8 cellular contexts compared by ENCODE assay signal in genomic region chr6:100099189-100100074, GRCh38.
DNase-seq lines count a peak whose midpoint lies in the region; ATAC-seq and TF ChIP-seq lines count a peak whose summit lies in the region.

No MANE protein-coding gene starts in this region.

- H3K9me3 ChIP-seq in gastroesophageal sphincter (no peaks in the 10 kb centered on the region), suprapubic skin (no peaks in the 10 kb centered on the region)

- no peaks in the 10 kb centered on the region for H3K9me3 Mint-ChIP-seq in activated T-helper 1 cell treated with anti-CD3 and anti-CD28 coated beads, Interleukin-12 subunit alpha, Interleukin-12 subunit beta, Interleukin-2, Interleukin-4 antibody, amounts not matched to agents 30 ng/mL and 10 ng/mL and 1 ng/mL, durations not matched to agents 14 hours and 24 hours and 36 hours

- 16 to 26% methylated on average over 4 of the region's 4 CpGs for WGBS in gastroesophageal sphincter (ENCODE audit: low coverage in 1 of 2), 2 donors
- 42% methylated on average over 4 of the region's 4 CpGs for WGBS in suprapubic skin

- POLR2A ChIA-PET in RWPE1 (lab: Yijun Ruan, JAX; ENCODE audit: low non-redundant PET): no interaction called here

- no peak overlapping the region for H3K4me3 ChIP-seq in gastroesophageal sphincter
- no peak overlapping the region for H3K4me3 ChIP-seq in suprapubic skin

- no peak for TF ChIP-seq EP300 in gastroesophageal sphincter (IDR thresholded peaks at IDR 0.05)
- TF ChIP-seq EP300 in suprapubic skin (IDR thresholded peaks at IDR 0.05): no peak

- H3K27me3 Mint-ChIP-seq in activated T-helper 1 cell treated with anti-CD3 and anti-CD28 coated beads, Interleukin-12 subunit alpha, Interleukin-12 subunit beta, Interleukin-2, Interleukin-4 antibody, amounts not matched to agents 30 ng/mL and 10 ng/mL and 1 ng/mL, durations not matched to agents 14 hours and 24 hours and 36 hours (ENCODE audit: insufficient read depth): peaks cover 21% of the 10 kb centered on the region

- no peaks in the 10 kb centered on the region for H3K4me1 Mint-ChIP-seq in activated T-helper 1 cell treated with anti-CD3 and anti-CD28 coated beads, Interleukin-12 subunit alpha, Interleukin-12 subunit beta, Interleukin-2, Interleukin-4 antibody, amounts not matched to agents 30 ng/mL and 10 ng/mL and 1 ng/mL, durations not matched to agents 14 hours and 24 hours and 36 hours (ENCODE audit: low read depth)

- no peak for TF ChIP-seq POLR2A in gastroesophageal sphincter (IDR thresholded peaks at IDR 0.05)
- no peak for TF ChIP-seq POLR2A in suprapubic skin (IDR thresholded peaks at IDR 0.05)

- H3K4me1 ChIP-seq in gastroesophageal sphincter: no peaks in the 10 kb centered on the region
- no peaks in the 10 kb centered on the region for H3K4me1 ChIP-seq in suprapubic skin

- H3K36me3 Mint-ChIP-seq in activated T-helper 1 cell treated with anti-CD3 and anti-CD28 coated beads, Interleukin-12 subunit alpha, Interleukin-12 subunit beta, Interleukin-2, Interleukin-4 antibody, amounts not matched to agents 30 ng/mL and 10 ng/mL and 1 ng/mL, durations not matched to agents 14 hours and 24 hours and 36 hours (ENCODE audit: low read depth): no peaks in the 10 kb centered on the region

- TF ChIP-seq CTCF in RWPE1 (conservative IDR thresholded peaks at IDR 0.05; ENCODE audit: low read depth) (peak; percentile 77), gastroesophageal sphincter (IDR thresholded peaks at IDR 0.05) (peak; percentile 32 to 56 (median 38)), suprapubic skin (IDR thresholded peaks at IDR 0.05) (no peak)

- no peak overlapping the region for H3K27ac Mint-ChIP-seq in activated T-helper 1 cell treated with anti-CD3 and anti-CD28 coated beads, Interleukin-12 subunit alpha, Interleukin-12 subunit beta, Interleukin-2, Interleukin-4 antibody, amounts not matched to agents 30 ng/mL and 10 ng/mL and 1 ng/mL, durations not matched to agents 14 hours and 24 hours and 36 hours

- no peak overlapping the region for H3K4me3 Mint-ChIP-seq in activated T-helper 1 cell treated with anti-CD3 and anti-CD28 coated beads, Interleukin-12 subunit alpha, Interleukin-12 subunit beta, Interleukin-2, Interleukin-4 antibody, amounts not matched to agents 30 ng/mL and 10 ng/mL and 1 ng/mL, durations not matched to agents 14 hours and 24 hours and 36 hours

- peaks cover 6% of the 10 kb centered on the region for H3K27me3 ChIP-seq in gastroesophageal sphincter
- no peaks in the 10 kb centered on the region for H3K27me3 ChIP-seq in suprapubic skin

- intact Hi-C loops in activated T-helper 1 cell treated with anti-CD3 and anti-CD28 coated beads, Interleukin-12 subunit alpha, Interleukin-12 subunit beta, Interleukin-2, Interleukin-4 antibody, amounts not matched to agents 30 ng/mL and 10 ng/mL and 1 ng/mL, durations not matched to agents 14 hours and 24 hours and 36 hours (cut with micrococcal nuclease): loop anchor here (1.0 kb wide), 2 partner anchors 97 to 231 kb away; no protein-coding TSS in a partner anchor

- DNase-seq in DMS114 treated with DMSO at 0.1 percent for 48 hours (lab: John Stamatoyannopoulos, UW; ENCODE audit: unreplicated experiment) (peak; percentile 49), RWPE1 (ENCODE audit: low spot score) (peak; percentile 24), suprapubic skin (ENCODE audit: low spot score in 2 of 2) (no peak), D341Med (ENCODE audit: low spot score) (no peak)
- DNase-seq in activated T-helper 1 cell treated with anti-CD3 and anti-CD28 coated beads, Interleukin-12 subunit alpha, Interleukin-12 subunit beta, Interleukin-2, Interleukin-4 antibody, amounts not matched to agents 30 ng/mL and 10 ng/mL and 1 ng/mL, durations not matched to agents 14 hours and 24 hours and 36 hours (ENCODE audit: low spot score): no peak

- H3K27ac ChIP-seq in RWPE1 (no peak overlapping the region), gastroesophageal sphincter (no peak overlapping the region), suprapubic skin (no peak overlapping the region)

- CTCF ChIA-PET in RWPE1 (lab: Yijun Ruan, JAX): interaction anchor here (0.5 to 4.7 kb wide), 10 partner anchors 12 to 1920 kb away, joined by 3 to 31 read pairs (median 4); no protein-coding TSS in a partner anchor

- H3K36me3 ChIP-seq in gastroesophageal sphincter: no peaks in the 10 kb centered on the region
- no peaks in the 10 kb centered on the region for H3K36me3 ChIP-seq in suprapubic skin

- ATAC-seq in HG03175 (IDR thresholded peaks at IDR 0.05; ENCODE audit: unreplicated experiment) (peak; percentile 48), gastroesophageal sphincter (no peak), GM21786 (IDR thresholded peaks at IDR 0.05; ENCODE audit: unreplicated experiment) (no peak)

Comparison
In these comparisons a context has a peak if more than half of its experiments do, and no peak if none do; other contexts are left out.
1. DNase-seq: peak in DMS114 treated with DMSO at 0.1 percent for 48 hours (single experiment) and RWPE1 (single experiment); none in suprapubic skin (0 of 2), activated T-helper 1 cell treated with anti-CD3 and anti-CD28 coated beads, Interleukin-12 subunit alpha, Interleukin-12 subunit beta, Interleukin-2, Interleukin-4 antibody, amounts not matched to agents 30 ng/mL and 10 ng/mL and 1 ng/mL, durations not matched to agents 14 hours and 24 hours and 36 hours (single experiment) and D341Med (single experiment).
2. CTCF ChIP-seq: peak in RWPE1 (single experiment) and gastroesophageal sphincter (4 of 4); none in suprapubic skin (0 of 2).